ENCODE assay signal across 8 cellular contexts in genomic region chr1:65793359-65793732, GRCh38. TPM values are rescaled to one million over a fixed set of nuclear protein-coding genes. Genes with fewer than 3 reads are reported as not detected.
DNase-seq lines count a peak whose midpoint lies in the region; ATAC-seq, FAIRE-seq and TF ChIP-seq lines count a peak whose summit lies in the region.

No MANE protein-coding gene starts in this region.

- H2AK5ac ChIP-seq in H1 (ENCODE audit: low read depth, low read length): no peak overlapping the region

- H2BK120ac ChIP-seq in H1 (replicated peaks; ENCODE audit: low read depth, low read length): no peak overlapping the region

- TF ChIP-seq EP300 in H1 (IDR thresholded peaks at IDR 0.05; ENCODE audit: borderline replicate concordance in 1 of 2, low read depth in 2 of 2, low read length in 2 of 2): no peak

- no peak overlapping the region; the same call in 1 of the 2 replicates for H3K27ac Mint-ChIP-seq in HFFc6
- H3K27ac Mint-ChIP-seq in activated naive CD4-positive, alpha-beta T cell treated with anti-CD3 and anti-CD28 coated beads, Interleukin-2, amount 10 ng/mL, durations not matched to agents 7 days and 5 days: no peak overlapping the region

- WGBS in H1 (ENCODE audit: extremely low coverage in 1 of 2, insufficient coverage in 1 of 2, insufficient read length in 1 of 2, insufficient replicate concordance in 2 of 2, low coverage in 1 of 2, low lambda C conversion rate in 2 of 2, missing lambda C conversion rate in 1 of 2), 2 experiments: 8% methylated on average over 13 of the region's 20 CpGs; no CpG with 5 or more reads in 1 of the 2 experiments

- H3K27me3 Mint-ChIP-seq in HFFc6 (ENCODE audit: insufficient read depth): peaks cover 6% of the 10 kb centered on the region
- H3K27me3 Mint-ChIP-seq in activated naive CD4-positive, alpha-beta T cell treated with anti-CD3 and anti-CD28 coated beads, Interleukin-2, amount 10 ng/mL, durations not matched to agents 7 days and 5 days: peaks cover 45% of the 10 kb centered on the region

- H4K5ac ChIP-seq in H1 (ENCODE audit: insufficient read length, low read depth, low read length): no peak overlapping the region

- CTCF ChIA-PET in H1 (lab: Charles Lee; ENCODE audit: partially characterized antibody): no interaction called here
- CTCF ChIA-PET in activated naive CD4-positive, alpha-beta T cell treated with anti-CD3 and anti-CD28 coated beads, Interleukin-2, amount 10 ng/mL, durations not matched to agents 7 days and 5 days (lab: Charles Lee): interaction anchor here (1.0 kb wide), 1 partner anchor 105 kb away, joined by 3 read pairs; no protein-coding TSS in a partner anchor

- H3K23me2 ChIP-seq in H1 (ENCODE audit: low read depth, low read length): peaks cover 16% of the 10 kb centered on the region

- peaks cover 10% of the 10 kb centered on the region for H3K9me3 Mint-ChIP-seq in HFFc6
- H3K9me3 Mint-ChIP-seq in activated naive CD4-positive, alpha-beta T cell treated with anti-CD3 and anti-CD28 coated beads, Interleukin-2, amount 10 ng/mL, durations not matched to agents 7 days and 5 days: peaks cover 3% of the 10 kb centered on the region

- H4K20me1 ChIP-seq in H1 (replicated peaks in 1 of 2; ENCODE audit: control insufficient read depth in 1 of 2, insufficient read depth in 2 of 2, low read length in 2 of 2): peaks cover 1 to 2% of the 10 kb centered on the region in 2 experiments

- H3K9ac ChIP-seq in H1 (replicated peaks in 1 of 4; ENCODE audit: extremely low read depth in 1 of 4, low read depth in 3 of 4, low read length in 3 of 4): no peak overlapping the region

- POLR2A ChIA-PET in H1 (lab: Charles Lee; ENCODE audit: partially characterized antibody): no interaction called here

- no peak for ATAC-seq in HG03342 (IDR thresholded peaks at IDR 0.05; ENCODE audit: unreplicated experiment)

- FAIRE-seq in H1 (lab: Jason Lieb, UNC): no peak

- peaks cover 39% of the 10 kb centered on the region for H3K4me1 Mint-ChIP-seq in HFFc6 (ENCODE audit: low read depth)
- H3K4me1 Mint-ChIP-seq in activated naive CD4-positive, alpha-beta T cell treated with anti-CD3 and anti-CD28 coated beads, Interleukin-2, amount 10 ng/mL, durations not matched to agents 7 days and 5 days: no peaks in the 10 kb centered on the region

- no peak for TF ChIP-seq RAD21 in H1 (IDR thresholded peaks at IDR 0.05 in 1 of 2, conservative IDR thresholded peaks at IDR 0.05 in 1 of 2; ENCODE audit: low read depth in 2 of 2, low read length in 2 of 2)

- H3K56ac ChIP-seq in H1 (replicated peaks; ENCODE audit: insufficient read length, low read depth, low read length): no peak overlapping the region

- no peak overlapping the region for H2BK15ac ChIP-seq in H1 (ENCODE audit: low read length)

- H4K8ac ChIP-seq in H1 (ENCODE audit: extremely low read depth, insufficient read depth, low read length): no peak overlapping the region

- peaks cover 10% of the 10 kb centered on the region for H3K36me3 Mint-ChIP-seq in HFFc6 (ENCODE audit: low read depth)
- H3K36me3 Mint-ChIP-seq in activated naive CD4-positive, alpha-beta T cell treated with anti-CD3 and anti-CD28 coated beads, Interleukin-2, amount 10 ng/mL, durations not matched to agents 7 days and 5 days: no peaks in the 10 kb centered on the region

- H2AFZ ChIP-seq in H1 (ENCODE audit: low read length): peak overlapping the region; percentile 76

- no peak for TF ChIP-seq POLR2A in H1 (IDR thresholded peaks at IDR 0.05; ENCODE audit: control extremely low read depth in 1 of 2, low read depth in 2 of 2, low read length in 2 of 2)

- no peaks in the 10 kb centered on the region for H3K9me3 ChIP-seq in H1 (ENCODE audit: insufficient read depth in 2 of 2, low read depth in 1 of 2, low read length in 1 of 2)

- no peak for TF ChIP-seq CTCF in HFFc6 (IDR thresholded peaks at IDR 0.05)
- TF ChIP-seq CTCF in H1 (IDR thresholded peaks at IDR 0.05; ENCODE audit: control extremely low read depth in 1 of 3, insufficient read depth in 1 of 3, low read depth in 1 of 3, low read length in 3 of 3): no peak

- no peak overlapping the region for H2BK20ac ChIP-seq in H1 (ENCODE audit: low read length)

- H2BK5ac ChIP-seq in H1 (ENCODE audit: low read depth, low read length): no peak overlapping the region

- H3K4ac ChIP-seq in H1 (replicated peaks; ENCODE audit: insufficient read length, low read depth, low read length): no peak overlapping the region

- H3K4me1 ChIP-seq in H1 (replicated peaks in 1 of 4; ENCODE audit: control insufficient read depth in 3 of 4, insufficient read depth in 4 of 4, low read length in 3 of 4): peaks cover 0 to 5% (median 2%) of the 10 kb centered on the region in 4 experiments; a peak in 5 of 7 replicates

- H4K91ac ChIP-seq in H1 (replicated peaks; ENCODE audit: insufficient read length, low read length): no peak overlapping the region

- peak overlapping the region; percentile 99 for H3K4me2 ChIP-seq in H1 (ENCODE audit: insufficient read depth in 1 of 2, low read depth in 2 of 2, low read length in 2 of 2)

- H3K79me1 ChIP-seq in H1 (ENCODE audit: low read depth, low read length): no peaks in the 10 kb centered on the region

- no peak overlapping the region for H2BK12ac ChIP-seq in H1 (ENCODE audit: low read depth, low read length)

- H3K4me3 ChIP-seq in H1 (ENCODE audit: extremely low read depth in 1 of 4, insufficient read depth in 2 of 4, low read depth in 3 of 4, low read length in 4 of 4): peak overlapping the region; percentile 45 to 65 (median 61)

- no peak overlapping the region for H3K27ac ChIP-seq in H1 (ENCODE audit: low read depth, low read length)

- peak overlapping the region; percentile 82 for H3K4me3 Mint-ChIP-seq in HFFc6
- no peak overlapping the region for H3K4me3 Mint-ChIP-seq in activated naive CD4-positive, alpha-beta T cell treated with anti-CD3 and anti-CD28 coated beads, Interleukin-2, amount 10 ng/mL, durations not matched to agents 7 days and 5 days

- H3K14ac ChIP-seq in H1 (ENCODE audit: insufficient read length): no peak overlapping the region

- DNase-seq in AG20443 (ENCODE audit: low spot score): peak; percentile 27
- DNase-seq in HFFc6: no peak
- DNase-seq in H1 (ENCODE audit: low read depth in 1 of 2, low spot score in 2 of 2): peak in 1 of 2 experiments; percentile 63
- DNase-seq in myocyte (ENCODE audit: low read depth): peak; percentile 21
- DNase-seq in HT-29 (ENCODE audit: low spot score): no peak
- no peak for DNase-seq in activated naive CD4-positive, alpha-beta T cell treated with anti-CD3 and anti-CD28 coated beads, Interleukin-2, amount 10 ng/mL, durations not matched to agents 7 days and 5 days
- no peak for DNase-seq in NK-92 (lab: John Stamatoyannopoulos, UW; ENCODE audit: unreplicated experiment)

- H3K79me2 ChIP-seq in H1 (ENCODE audit: control insufficient read depth in 1 of 2, insufficient read depth in 2 of 2, low read length in 2 of 2): no peaks in the 10 kb centered on the region

- peaks cover 22 to 48% (median 38%) of the 10 kb centered on the region in 4 experiments for H3K27me3 ChIP-seq in H1 (replicated peaks in 1 of 4; ENCODE audit: control insufficient read depth in 3 of 4, extremely low read depth in 1 of 4, insufficient read depth in 3 of 4, low read length in 3 of 4)

- no peak overlapping the region; the same call in 1 of the 2 replicates for H3K18ac ChIP-seq in H1 (ENCODE audit: extremely low read depth, low read length)

- H3K23ac ChIP-seq in H1 (ENCODE audit: insufficient read length): no peak overlapping the region

- H3K36me3 ChIP-seq in H1 (ENCODE audit: control insufficient read depth in 2 of 4, insufficient read depth in 4 of 4, low read length in 3 of 4): no peaks in the 10 kb centered on the region

TF ChIP-seq in H1, 55 proteins besides CTCF, POLR2A, EP300 and RAD21:
- TF ChIP-seq CREB1 (IDR thresholded peaks at IDR 0.05): no peak
- peak; percentile 51 for TF ChIP-seq KDM4A (IDR thresholded peaks at IDR 0.05; ENCODE audit: low read depth, low read length, severe bottlenecking)
- no peak for TF ChIP-seq POLR2AphosphoS5 (IDR thresholded peaks at IDR 0.05; ENCODE audit: low read depth, low read length)
- peak; percentile 62 for TF ChIP-seq EZH2 (IDR thresholded peaks at IDR 0.05; ENCODE audit: low read depth, low read length, severe bottlenecking)
- TF ChIP-seq ASH2L (IDR thresholded peaks at IDR 0.05; ENCODE audit: low read length): no peak
- TF ChIP-seq NRF1 (IDR thresholded peaks at IDR 0.05; ENCODE audit: low read depth, low read length): no peak
- TF ChIP-seq SUZ12 (IDR thresholded peaks at IDR 0.05; ENCODE audit: low read length): peak; percentile 67
- no peak for TF ChIP-seq RXRA (IDR thresholded peaks at IDR 0.05; ENCODE audit: insufficient read depth, low read depth, low read length)
- no peak for TF ChIP-seq KDM5A (IDR thresholded peaks at IDR 0.05; ENCODE audit: low read length)

RNA-seq across cellular contexts. Expression of gene PDE4B, which starts 0.7 kb away (rescaled TPM):
- total RNA-seq in HFFc6 (2021; fragmentation: NEBNext Ultra II Directional; extraction: Animal tissue kit (Norgen Biotek cat#: 25700)): 10 to 100 TPM; 34.9 to 57.6 (median 42.8) TPM
- 13.9 and 15.1 TPM in 2 replicates for total RNA-seq in H1 (2021; fragmentation: NEBNext Ultra II Directional; extraction: Animal tissue kit (Norgen Biotek cat#: 25700))
- polyA plus RNA-seq in H1 (2011; rRNA removed): 2.2 and 5.0 TPM in 2 replicates
- polyA plus RNA-seq in H1 (2011; cell fraction: cytosol; rRNA removed): 3.4 TPM
- 2.7 TPM for polyA plus RNA-seq in H1 (2011; cell fraction: nucleus; rRNA removed)
- polyA plus RNA-seq in H1 (2012, experiment 1 of 2): 3.9 to 6.8 TPM (median 4.7 TPM) in 4 replicates
- 0.64 TPM for polyA plus RNA-seq in H1 (2012, experiment 2 of 2)
- polyA plus RNA-seq in H1 (2013, experiment 1 of 2): 8.7 TPM
- 9.3 TPM for polyA plus RNA-seq in H1 (2013, experiment 2 of 2)
- polyA minus RNA-seq in H1 (2011; rRNA and poly(A)+ RNA removed): 10.4 and 17.6 TPM in 2 replicates
- polyA minus RNA-seq in H1 (2011; cell fraction: cytosol; rRNA and poly(A)+ RNA removed): 3.1 TPM
- 13.0 TPM for polyA minus RNA-seq in H1 (2011; cell fraction: nucleus; rRNA and poly(A)+ RNA removed)
- 2.1 and 29.5 TPM in 2 replicates for total RNA-seq in myocyte
- 0.16 TPM for polyA plus RNA-seq in myocyte (2012)
- total RNA-seq in HT-29 (2014; rRNA removed; shearing (Covaris generic)): 0.13 and 0.60 TPM in 2 replicates

Comparison
In these comparisons a context has a peak if more than half of its experiments do, and no peak if none do; other contexts are left out.
1. DNase-seq: peak in AG20443 (single experiment) and myocyte (single experiment); none in HFFc6 (single experiment), HT-29 (single experiment), activated naive CD4-positive, alpha-beta T cell treated with anti-CD3 and anti-CD28 coated beads, Interleukin-2, amount 10 ng/mL, durations not matched to agents 7 days and 5 days (single experiment) and NK-92 (single experiment).